ENCODE assay signal across 19 cellular contexts in the genomic region with DNA sequence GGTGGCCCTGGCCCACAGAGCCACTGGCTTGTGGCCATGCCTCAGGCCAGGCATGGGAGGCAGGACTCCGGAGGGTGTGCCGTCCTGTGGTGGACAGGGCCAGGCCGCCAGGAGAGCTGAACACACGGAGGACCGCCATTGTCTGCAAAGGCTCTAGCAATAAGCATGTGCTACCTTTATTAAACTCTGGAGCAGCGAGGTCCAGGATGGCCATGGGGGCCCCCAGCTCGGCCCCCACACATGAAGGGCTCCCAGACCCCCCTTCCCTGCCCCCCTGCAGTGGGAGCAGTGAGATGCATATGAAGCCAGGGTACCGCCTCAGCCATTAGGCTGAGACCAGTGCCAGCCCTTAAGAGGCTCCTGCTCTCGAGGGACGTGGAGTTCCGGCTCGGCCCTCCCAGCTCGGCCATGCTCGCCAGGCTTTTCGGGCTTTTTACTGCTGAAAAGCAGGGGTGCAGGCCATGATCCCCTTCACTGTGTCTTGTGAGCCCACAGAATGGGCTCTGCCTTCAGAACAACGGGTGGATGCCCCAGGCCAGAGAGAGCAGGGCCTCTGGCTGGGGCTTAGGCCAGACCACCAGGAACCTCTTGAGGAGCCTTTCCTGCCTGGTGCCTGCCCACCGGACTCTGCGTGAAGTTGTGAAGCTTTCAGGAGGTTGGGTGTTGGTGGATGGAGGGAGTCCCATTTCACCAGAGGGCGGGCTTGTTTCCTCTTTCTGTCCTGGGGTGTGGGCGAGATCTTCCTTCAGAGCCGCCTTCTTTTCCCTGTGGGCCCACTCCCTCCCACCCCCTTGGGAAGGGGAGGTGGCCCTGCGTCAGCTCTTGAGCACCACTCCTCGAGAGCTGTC. TPM values are rescaled to one million over a fixed set of nuclear protein-coding genes. Genes with fewer than 3 reads are reported as not detected.
A peak's percentile ranks its signal among the peaks of the same experiment; 100 is the strongest.
DNase-seq lines count a peak whose midpoint lies in the region; ATAC-seq and TF ChIP-seq lines count a peak whose summit lies in the region.
"Had no signal": no experiment of that assay in that cellular context is flagged by ENCODE, and none has a peak within 500 bp of the region (broad histone marks: within the 10 kb centered on the region; RNA-seq: fewer than 3 reads in every experiment).

No MANE protein-coding gene starts in this region.

- no peaks in the 10 kb centered on the region for H3K9me3 ChIP-seq in sigmoid colon
- H3K9me3 ChIP-seq: adrenal gland, uterus had no signal

- no peak overlapping the region for H3K27ac ChIP-seq in sigmoid colon
- H3K27ac ChIP-seq: adrenal gland, SK-N-MC, uterus had no signal

- ATAC-seq in GM18520 (IDR thresholded peaks at IDR 0.05; ENCODE audit: unreplicated experiment) = no peak
- ATAC-seq: activated T-helper 17 cell treated with anti-CD3 and anti-CD28 coated beads, Interleukin-2, amount 50 U/mL, for 72 hours; stimulated activated naive CD8-positive, alpha-beta T cell treated with anti-CD3 and anti-CD28 coated beads, Interleukin-15, amount 100 ng/mL, for 72 hours had no signal

- TF ChIP-seq CTCF in sigmoid colon (IDR thresholded peaks at IDR 0.05) = no peak
- no peak for TF ChIP-seq CTCF in foreskin fibroblast (IDR thresholded peaks at IDR 0.05; ENCODE audit: low read depth, low read length)

- no peaks in the 10 kb centered on the region for H3K27me3 ChIP-seq in sigmoid colon
- H3K27me3 ChIP-seq: adrenal gland, uterus had no signal

- H3K36me3 ChIP-seq in sigmoid colon = peaks cover 8 to 48% (median 13%) of the 10 kb centered on the region in 4 donors
- H3K36me3 ChIP-seq: uterus had no signal

- no peak for TF ChIP-seq POLR2A in sigmoid colon (IDR thresholded peaks at IDR 0.05)

- no peak overlapping the region for H3K4me3 ChIP-seq in sigmoid colon
- H3K4me3 ChIP-seq in foreskin fibroblast (ENCODE audit: low read depth in 1 of 2, low read length in 2 of 2) = no peak overlapping the region
- H3K4me3 ChIP-seq: adrenal gland, SK-N-MC, uterus had no signal

- H3K4me1 ChIP-seq in sigmoid colon = peaks cover 0 to 25% (median 20%) of the 10 kb centered on the region in 4 donors

- no peak for TF ChIP-seq EP300 in sigmoid colon (IDR thresholded peaks at IDR 0.05)

- WGBS in sigmoid colon, 2 donors = 87 to 94% methylated on average over 23 of the region's 23 CpGs

- peak; percentile 58 for DNase-seq in activated effector memory CD4-positive, alpha-beta T cell treated with anti-CD3 and anti-CD28 coated beads, Interleukin-2, amount 50 U/mL, for 16 hours
- no peak for DNase-seq in activated effector memory CD4-positive, alpha-beta T cell treated with Interleukin-2 at 50 U/mL for 16 hours
- peak; percentile 45 for DNase-seq in ecto neural progenitor cell (ENCODE audit: low spot score)
- DNase-seq in sigmoid colon = peak; percentile 60
- DNase-seq in foreskin fibroblast = no peak
- DNase-seq: ACHN; activated CD4-positive, alpha-beta T cell treated with anti-CD3 and anti-CD28 coated beads, Interleukin-2, amount 50 U/mL, for 4 hours; caudate nucleus; EL; HCEC 1CT; NCI-H526; OCI-M1; stimulated activated naive CD8-positive, alpha-beta T cell treated with anti-CD3 and anti-CD28 coated beads, Interleukin-15, amount 100 ng/mL, for 72 hours had no signal

- intact Hi-C loops in sigmoid colon (cut with DNase I) = no loop called here

RNA-seq across cellular contexts. Expression of gene AMIGO3, which starts 2.6 kb away (rescaled TPM):
- under 1 TPM in 2 of 4 donors, not detected in 2; 0.71 to 0.82 TPM for total RNA-seq in sigmoid colon
- polyA plus RNA-seq in sigmoid colon = 1 to 10 TPM in 1 of 3 donors, under 1 TPM in 1, not detected in 1; 0.46 to 1.2 TPM
- total RNA-seq: liver, uterus had no signal

RNA-seq across cellular contexts. Expression of gene GMPPB, which starts 6.8 kb away (rescaled TPM):
- total RNA-seq in sigmoid colon = 10 to 100 TPM in 2 of 4 donors, 1 to 10 TPM in 2; 9.9 to 14.3 (median 10.8) TPM
- 10 to 100 TPM; 25.2 to 57.5 (median 44.9) TPM for polyA plus RNA-seq in sigmoid colon

RNA-seq across cellular contexts. Expression of gene RNF123, which starts 27.6 kb away (rescaled TPM):
- total RNA-seq in sigmoid colon = 10 to 100 TPM; 16.5 to 29.4 (median 20.8) TPM
- polyA plus RNA-seq in sigmoid colon = 10 to 100 TPM; 12.5 to 28.6 (median 14.4) TPM

RNA-seq across cellular contexts. Expression of gene MST1, which starts 27.6 kb away (rescaled TPM):
- total RNA-seq in sigmoid colon = 10 to 100 TPM in 2 of 4 donors, 1 to 10 TPM in 2; 3.9 to 12.5 (median 7.7) TPM
- 10 to 100 TPM in 1 of 3 donors, 1 to 10 TPM in 1, not detected in 1; 3.0 to 18.1 TPM for polyA plus RNA-seq in sigmoid colon

RNA-seq across cellular contexts. Expression of gene APEH, which starts 42.8 kb away (rescaled TPM):
- 10 to 100 TPM; 49.0 to 64.8 (median 57.7) TPM for total RNA-seq in sigmoid colon
- 100 to 1,000 TPM in 1 of 3 donors, 10 to 100 TPM in 2; 64.9 to 102 (median 71.4) TPM for polyA plus RNA-seq in sigmoid colon

Comparison
In these comparisons a context has a peak if more than half of its experiments do, and no peak if none do; other contexts are left out.
1. DNase-seq: peak in activated effector memory CD4-positive, alpha-beta T cell treated with anti-CD3 and anti-CD28 coated beads, Interleukin-2, amount 50 U/mL, for 16 hours (single experiment), ecto neural progenitor cell (single experiment) and sigmoid colon (single experiment); none in activated effector memory CD4-positive, alpha-beta T cell treated with Interleukin-2 at 50 U/mL for 16 hours (single experiment) and foreskin fibroblast (0 of 2).